In genomic region chr17:14103821-14104220, GRCh38 we compare ENCODE assay signal across 8 cellular contexts.
"Had no signal": no experiment of that assay in that cellular context is flagged by ENCODE, and none has a peak within 500 bp of the region (broad histone marks: within the 10 kb centered on the region; RNA-seq: fewer than 3 reads in every experiment).

No MANE protein-coding gene starts in this region.

- DNase-seq: GM23248, GOT3, H7, HCEC 1CT, IMR-90, KG1 had no signal

- H2AFZ ChIP-seq: GM23248 had no signal

- ATAC-seq: K562 had no signal

- H3K4me3 ChIP-seq: GM23248, K562 had no signal

- H3K27ac ChIP-seq: GM23248, HL-60 had no signal
